Comparison of ENCODE assay signal across 8 cellular contexts in genomic region chr16:57735755-57736418, GRCh38. TPM values are rescaled to one million over a fixed set of nuclear protein-coding genes. Genes with fewer than 3 reads are reported as not detected.
A peak's percentile ranks its signal among the peaks of the same experiment; 100 is the strongest.
DNase-seq lines count a peak whose midpoint lies in the region; ATAC-seq and TF ChIP-seq lines count a peak whose summit lies in the region.

A gene with protein sequence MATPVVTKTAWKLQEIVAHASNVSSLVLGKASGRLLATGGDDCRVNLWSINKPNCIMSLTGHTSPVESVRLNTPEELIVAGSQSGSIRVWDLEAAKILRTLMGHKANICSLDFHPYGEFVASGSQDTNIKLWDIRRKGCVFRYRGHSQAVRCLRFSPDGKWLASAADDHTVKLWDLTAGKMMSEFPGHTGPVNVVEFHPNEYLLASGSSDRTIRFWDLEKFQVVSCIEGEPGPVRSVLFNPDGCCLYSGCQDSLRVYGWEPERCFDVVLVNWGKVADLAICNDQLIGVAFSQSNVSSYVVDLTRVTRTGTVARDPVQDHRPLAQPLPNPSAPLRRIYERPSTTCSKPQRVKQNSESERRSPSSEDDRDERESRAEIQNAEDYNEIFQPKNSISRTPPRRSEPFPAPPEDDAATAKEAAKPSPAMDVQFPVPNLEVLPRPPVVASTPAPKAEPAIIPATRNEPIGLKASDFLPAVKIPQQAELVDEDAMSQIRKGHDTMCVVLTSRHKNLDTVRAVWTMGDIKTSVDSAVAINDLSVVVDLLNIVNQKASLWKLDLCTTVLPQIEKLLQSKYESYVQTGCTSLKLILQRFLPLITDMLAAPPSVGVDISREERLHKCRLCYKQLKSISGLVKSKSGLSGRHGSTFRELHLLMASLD (plus strand): TSS chr16:57735770. CDS start chr16:57737244, 1,474 bp downstream.

- peak within 1 kb of the TSS; percentile 94 for H3K9ac ChIP-seq in HCT116 (ENCODE audit: low read length)

- H3K4me3 ChIP-seq in CD4-positive, CD25-positive, alpha-beta regulatory T cell (ENCODE audit: low read depth, low read length), result peak within 1 kb of the TSS; percentile 89
- H3K4me3 ChIP-seq in HCT116 (replicated peaks in 1 of 2; ENCODE audit: low read depth in 1 of 2, low read length in 2 of 2) (peak within 1 kb of the TSS; percentile 91 to 96), WI38 (ENCODE audit: low read depth, low read length) (peak within 1 kb of the TSS; percentile 80), gastroesophageal sphincter (peak within 1 kb of the TSS; percentile 90 to 94)

- CTCF ChIA-PET in HCT116 (lab: Charles Lee), result interaction anchor here (0.9 to 2.5 kb wide), 7 partner anchors 13 to 160 kb away, joined by 3 to 10 read pairs (median 4); no protein-coding TSS in a partner anchor

- no peaks in the 10 kb centered on the region for H3K36me3 ChIP-seq in CD4-positive, CD25-positive, alpha-beta regulatory T cell (ENCODE audit: control insufficient read depth, insufficient read depth, low read length)
- H3K36me3 ChIP-seq in HCT116 (ENCODE audit: control insufficient read depth in 1 of 2, insufficient read depth in 2 of 2, low read length in 2 of 2) (no peaks in the 10 kb centered on the region), gastroesophageal sphincter (peaks cover 0 to 21% of the 10 kb centered on the region in 2 donors)

- H3K9me3 ChIP-seq in CD4-positive, CD25-positive, alpha-beta regulatory T cell (ENCODE audit: control insufficient read depth in 2 of 2, low read length in 2 of 2), result no peaks in the 10 kb centered on the region
- H3K9me3 ChIP-seq in HCT116 (ENCODE audit: control insufficient read depth in 1 of 2, insufficient read depth in 1 of 2, low read depth in 1 of 2, low read length in 2 of 2) (no peaks in the 10 kb centered on the region), gastroesophageal sphincter (no peaks in the 10 kb centered on the region)

- peaks cover 0 to 42% (median 17%) of the 10 kb centered on the region in 4 donors for H3K4me1 Mint-ChIP-seq in CD4-positive, CD25-positive, alpha-beta regulatory T cell
- peaks cover 20% of the 10 kb centered on the region for H3K4me1 Mint-ChIP-seq in progenitor cell of endocrine pancreas (ENCODE audit: low read depth)

- BruUV-seq in HCT116 (replicated peaks; lab: Mats Ljungman, UMichigan), result no TSS peak

- no peak for TF ChIP-seq CTCF in HCT116 (IDR thresholded peaks at IDR 0.05 in 2 of 3, conservative IDR thresholded peaks at IDR 0.05 in 1 of 3; ENCODE audit: borderline replicate concordance in 1 of 3, insufficient read depth in 1 of 3, low read depth in 2 of 3, low read length in 2 of 3)
- TF ChIP-seq CTCF in WI38 (IDR thresholded peaks at IDR 0.05; ENCODE audit: low read depth, low read length), result no peak
- no peak for TF ChIP-seq CTCF in gastroesophageal sphincter (IDR thresholded peaks at IDR 0.05)
- no peak for TF ChIP-seq CTCF in progenitor cell of endocrine pancreas (IDR thresholded peaks at IDR 0.05; ENCODE audit: unreplicated experiment)

- peaks cover 9% of the 10 kb centered on the region for H3K36me3 Mint-ChIP-seq in CD4-positive, CD25-positive, alpha-beta regulatory T cell
- peaks cover 3% of the 10 kb centered on the region for H3K36me3 Mint-ChIP-seq in progenitor cell of endocrine pancreas (ENCODE audit: insufficient read depth)

- peaks cover 23% of the 10 kb centered on the region for H3K4me1 ChIP-seq in CD4-positive, CD25-positive, alpha-beta regulatory T cell (ENCODE audit: control insufficient read depth, insufficient read depth, low read length, poor library complexity, severe bottlenecking)
- H3K4me1 ChIP-seq in HCT116 (ENCODE audit: control insufficient read depth in 1 of 2, insufficient read depth in 2 of 2, low read length in 2 of 2) (peaks cover 8 to 24% of the 10 kb centered on the region in 2 experiments), gastroesophageal sphincter (peaks cover 0 to 28% (median 15%) of the 10 kb centered on the region in 3 donors)

- H3K9me2 ChIP-seq in HCT116 (ENCODE audit: insufficient read depth), result no peaks in the 10 kb centered on the region

- no peak within 1 kb of the TSS for H2AFZ ChIP-seq in HCT116 (ENCODE audit: low read depth, low read length, poor library complexity, severe bottlenecking)

- H3K27ac ChIP-seq in CD4-positive, CD25-positive, alpha-beta regulatory T cell (ENCODE audit: insufficient read depth, low read length, poor library complexity, severe bottlenecking), result peak within 1 kb of the TSS; percentile 79
- H3K27ac ChIP-seq in HCT116 (ENCODE audit: low read depth, low read length), result peak within 1 kb of the TSS; percentile 79
- H3K27ac ChIP-seq in gastroesophageal sphincter, result peak within 1 kb of the TSS; percentile 86 to 90 (median 88)

- H3K4me2 ChIP-seq in HCT116 (ENCODE audit: low read length), result peak within 1 kb of the TSS; percentile 93

- DNase-seq in CD4-positive, CD25-positive, alpha-beta regulatory T cell, result no peak
- DNase-seq in HCT116 (ENCODE audit: low read depth, low spot score), result no peak
- no peak for DNase-seq in progenitor cell of endocrine pancreas (ENCODE audit: low spot score, unreplicated experiment)

- no peak for TF ChIP-seq RAD21 in HCT116 (IDR thresholded peaks at IDR 0.05; ENCODE audit: low read depth)

- peak within 1 kb of the TSS; percentile 90 to 99 (median 98) for H3K4me3 Mint-ChIP-seq in CD4-positive, CD25-positive, alpha-beta regulatory T cell
- peak within 1 kb of the TSS; percentile 94 for H3K4me3 Mint-ChIP-seq in progenitor cell of endocrine pancreas (ENCODE audit: low read depth)

- H4K20me1 ChIP-seq in HCT116 (ENCODE audit: insufficient read depth), result no peaks in the 10 kb centered on the region

- peak in 1 of 2 donors; percentile 5 for ATAC-seq in CD4-positive, CD25-positive, alpha-beta regulatory T cell (ENCODE audit: low read depth in 2 of 2)
- ATAC-seq in HCT116 (no peak; the same call in 1 of the 2 replicates), gastroesophageal sphincter (peak; percentile 23), HG03520 (IDR thresholded peaks at IDR 0.05; ENCODE audit: unreplicated experiment) (no peak), GM19023 (IDR thresholded peaks at IDR 0.05; ENCODE audit: unreplicated experiment) (no peak), GM21360 (IDR thresholded peaks at IDR 0.05; ENCODE audit: unreplicated experiment) (no peak)

- H3K79me2 ChIP-seq in HCT116 (ENCODE audit: insufficient read depth, low read length), result peaks cover 10% of the 10 kb centered on the region; the same call in 1 of the 2 replicates

- H3K27me3 ChIP-seq in CD4-positive, CD25-positive, alpha-beta regulatory T cell (ENCODE audit: control insufficient read depth, insufficient read depth, low read length), result no peaks in the 10 kb centered on the region
- H3K27me3 ChIP-seq in HCT116 (ENCODE audit: insufficient read depth, low read length), result no peaks in the 10 kb centered on the region
- no peaks in the 10 kb centered on the region for H3K27me3 ChIP-seq in gastroesophageal sphincter

- 0 to 2% methylated on average over 10 to 17 of the region's 35 CpGs for WGBS in gastroesophageal sphincter (ENCODE audit: low coverage in 1 of 2), 2 donors

- no peak for TF ChIP-seq EP300 in gastroesophageal sphincter (IDR thresholded peaks at IDR 0.05)

- peaks cover 0 to 6% (median 0%) of the 10 kb centered on the region in 7 donors for H3K9me3 Mint-ChIP-seq in CD4-positive, CD25-positive, alpha-beta regulatory T cell
- peaks cover 8% of the 10 kb centered on the region for H3K9me3 Mint-ChIP-seq in progenitor cell of endocrine pancreas (ENCODE audit: low read depth)

- peaks cover 6% of the 10 kb centered on the region for H3K27me3 Mint-ChIP-seq in CD4-positive, CD25-positive, alpha-beta regulatory T cell
- H3K27me3 Mint-ChIP-seq in progenitor cell of endocrine pancreas, result no peaks in the 10 kb centered on the region

- H3K27ac Mint-ChIP-seq in CD4-positive, CD25-positive, alpha-beta regulatory T cell, result peak within 1 kb of the TSS; percentile 97 to 98 (median 98)
- H3K27ac Mint-ChIP-seq in progenitor cell of endocrine pancreas, result peak within 1 kb of the TSS; percentile 99

- intact Hi-C loops in HCT116 (cut with micrococcal nuclease), result loop anchor here (5.0 kb wide), 1 partner anchor 144 kb away; no protein-coding TSS in a partner anchor

- POLR2A ChIA-PET in HCT116 (lab: Charles Lee), result interaction anchor here (0.9 to 1.5 kb wide), 8 partner anchors 10 to 265 kb away, joined by 3 to 7 read pairs (median 3); partner anchors contain the start of gene USB1

- TF ChIP-seq POLR2A in HCT116 (IDR thresholded peaks at IDR 0.05; ENCODE audit: borderline replicate concordance, extremely low read depth, insufficient read depth, insufficient read length), result no peak
- TF ChIP-seq POLR2A in gastroesophageal sphincter (IDR thresholded peaks at IDR 0.05), result peak in 1 of 2 donors; percentile 20

- RAD21 ChIA-PET in HCT116 (lab: Charles Lee; ENCODE audit: low non-redundant PET in 1 of 2, low total read pairs in 2 of 2, uncharacterized antibody in 2 of 2, unreplicated experiment in 2 of 2), result interaction anchor here (1.0 to 1.3 kb wide), 3 partner anchors 127 to 145 kb away, joined by 3 to 5 read pairs (median 3); no protein-coding TSS in a partner anchor

TF ChIP-seq in HCT116, 20 proteins besides CTCF, POLR2A, EP300 and RAD21 (continues in another document):
- TF ChIP-seq TCF7L2 (IDR thresholded peaks at IDR 0.05; ENCODE audit: borderline replicate concordance, extremely low read depth, insufficient read depth, insufficient read length) (no peak), YY1 (IDR thresholded peaks at IDR 0.05; ENCODE audit: extremely low read depth, insufficient replicate concordance, low read depth, low read length) (no peak), POLR2AphosphoS5 (IDR thresholded peaks at IDR 0.05; ENCODE audit: low read depth, low read length) (no peak; the same call in 1 of the 2 replicates), EGR1 (IDR thresholded peaks at IDR 0.05; ENCODE audit: low read depth) (no peak)
- TF ChIP-seq, protein P1, sequence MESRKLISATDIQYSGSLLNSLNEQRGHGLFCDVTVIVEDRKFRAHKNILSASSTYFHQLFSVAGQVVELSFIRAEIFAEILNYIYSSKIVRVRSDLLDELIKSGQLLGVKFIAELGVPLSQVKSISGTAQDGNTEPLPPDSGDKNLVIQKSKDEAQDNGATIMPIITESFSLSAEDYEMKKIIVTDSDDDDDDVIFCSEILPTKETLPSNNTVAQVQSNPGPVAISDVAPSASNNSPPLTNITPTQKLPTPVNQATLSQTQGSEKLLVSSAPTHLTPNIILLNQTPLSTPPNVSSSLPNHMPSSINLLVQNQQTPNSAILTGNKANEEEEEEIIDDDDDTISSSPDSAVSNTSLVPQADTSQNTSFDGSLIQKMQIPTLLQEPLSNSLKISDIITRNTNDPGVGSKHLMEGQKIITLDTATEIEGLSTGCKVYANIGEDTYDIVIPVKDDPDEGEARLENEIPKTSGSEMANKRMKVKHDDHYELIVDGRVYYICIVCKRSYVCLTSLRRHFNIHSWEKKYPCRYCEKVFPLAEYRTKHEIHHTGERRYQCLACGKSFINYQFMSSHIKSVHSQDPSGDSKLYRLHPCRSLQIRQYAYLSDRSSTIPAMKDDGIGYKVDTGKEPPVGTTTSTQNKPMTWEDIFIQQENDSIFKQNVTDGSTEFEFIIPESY (IDR thresholded peaks at IDR 0.05; ENCODE audit: extremely low read depth, insufficient replicate concordance, low read length), result no peak

RNA-seq across cellular contexts. Expression of the gene that starts here (rescaled TPM):
- total RNA-seq in CD4-positive, CD25-positive, alpha-beta regulatory T cell, result 16.4 TPM
- polyA plus RNA-seq in CD4-positive, CD25-positive, alpha-beta regulatory T cell, result 10 to 100 TPM; 12.8 to 20.3 (median 18.7) TPM
- total RNA-seq in HCT116 (2021; ENCODE audit: unreplicated experiment) (32.2 TPM), gastroesophageal sphincter (10 to 100 TPM in 3 of 4 donors, 1 to 10 TPM in 1; 6.4 to 21.5 (median 11.1) TPM), progenitor cell of endocrine pancreas (32.0 and 34.8 TPM in 2 replicates)
- 31.0 and 31.3 TPM in 2 replicates for polyA plus RNA-seq in HCT116 (2012)
